ENCODE assay signal across 18 cellular contexts in the genomic region with DNA sequence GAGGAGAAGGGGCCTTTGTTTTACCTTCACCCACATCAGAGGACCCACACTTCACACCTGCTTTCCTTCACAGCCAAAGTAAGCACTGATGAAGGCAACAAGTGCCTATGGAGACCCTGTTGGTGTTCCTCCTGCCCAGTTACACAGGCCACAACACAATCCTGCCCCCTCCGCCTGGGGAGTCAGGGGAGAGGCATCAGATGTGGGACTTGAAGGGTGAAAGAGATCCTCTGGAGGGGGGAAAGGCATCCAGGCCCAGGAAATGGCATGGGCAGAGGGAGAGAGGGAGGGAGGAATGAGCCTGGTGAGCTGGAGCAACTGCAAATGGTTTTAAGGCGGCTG. TPM values are rescaled to one million over a fixed set of nuclear protein-coding genes. Genes with fewer than 3 reads are reported as not detected.
DNase-seq lines count a peak whose midpoint lies in the region; ATAC-seq and TF ChIP-seq lines count a peak whose summit lies in the region.
"Had no signal": no experiment of that assay in that cellular context is flagged by ENCODE, and none has a peak within 500 bp of the region (broad histone marks: within the 10 kb centered on the region; RNA-seq: fewer than 3 reads in every experiment).

No MANE protein-coding gene starts in this region.

- peaks cover 20% of the 10 kb centered on the region for H3K4me1 Mint-ChIP-seq in activated CD4-positive, alpha-beta T cell treated with anti-CD3 and anti-CD28 coated beads for 36 hours
- H3K4me1 Mint-ChIP-seq in brain (peaks cover 24% of the 10 kb centered on the region), neural progenitor cell (peaks cover 29% of the 10 kb centered on the region)

- H3K27ac Mint-ChIP-seq in activated CD4-positive, alpha-beta T cell treated with anti-CD3 and anti-CD28 coated beads for 36 hours: no peak overlapping the region
- H3K27ac Mint-ChIP-seq in brain: peak overlapping the region; percentile 10 to 92 (median 64)
- H3K27ac Mint-ChIP-seq in neural progenitor cell: peak overlapping the region; percentile 72

- peaks cover 24% of the 10 kb centered on the region for H3F3A ChIP-seq in neural progenitor cell (ENCODE audit: low read depth)

- H3K4me3 Mint-ChIP-seq in activated CD4-positive, alpha-beta T cell treated with anti-CD3 and anti-CD28 coated beads for 36 hours: peak overlapping the region; percentile 65
- H3K4me3 Mint-ChIP-seq in brain: peak overlapping the region; percentile 77 to 85 (median 84)
- H3K4me3 Mint-ChIP-seq in neural progenitor cell: peak overlapping the region; percentile 84

- TF ChIP-seq RAD21 in HCT116 (IDR thresholded peaks at IDR 0.05; ENCODE audit: low read depth): no peak

- no peaks in the 10 kb centered on the region for H3K79me2 ChIP-seq in HCT116 (ENCODE audit: insufficient read depth, low read length)
- H3K79me2 ChIP-seq in neural progenitor cell (ENCODE audit: low read depth): no peaks in the 10 kb centered on the region

- no peaks in the 10 kb centered on the region for H3K9me2 ChIP-seq in HCT116 (ENCODE audit: insufficient read depth)

- TSS peak; percentile 50 for BruUV-seq in HCT116 (replicated peaks; lab: Mats Ljungman, UMichigan)

- intact Hi-C loops in activated CD4-positive, alpha-beta T cell treated with anti-CD3 and anti-CD28 coated beads for 36 hours (cut with DNase I, micrococcal nuclease): loop anchor here (1.0 to 2.0 kb wide), 2 partner anchors 37 to 65 kb away; no protein-coding TSS in a partner anchor
- intact Hi-C loops in HCT116 (cut with micrococcal nuclease): loop anchor here (5.0 kb wide), 1 partner anchor 67 kb away; no protein-coding TSS in a partner anchor

- no peaks in the 10 kb centered on the region for H3K27me3 Mint-ChIP-seq in activated CD4-positive, alpha-beta T cell treated with anti-CD3 and anti-CD28 coated beads for 36 hours
- H3K27me3 Mint-ChIP-seq in brain: peaks cover 3% of the 10 kb centered on the region
- H3K27me3 Mint-ChIP-seq in neural progenitor cell (ENCODE audit: insufficient read depth, low read depth): peaks cover 7% of the 10 kb centered on the region

- POLR2A ChIA-PET in activated CD4-positive, alpha-beta T cell treated with anti-CD3 and anti-CD28 coated beads for 36 hours (lab: Charles Lee): interaction anchor here (0.6 to 1.9 kb wide), 3 partner anchors 17 to 337 kb away, joined by 3 to 11 read pairs (median 4); partner anchors contain the start of gene IDH3A
- POLR2A ChIA-PET in HCT116 (lab: Charles Lee): interaction anchor here (1.6 kb wide), 1 partner anchor 112 kb away, joined by 4 read pairs; no protein-coding TSS in a partner anchor

- H3K9ac ChIP-seq in HCT116 (ENCODE audit: low read length) (no peak overlapping the region), neural progenitor cell (no peak overlapping the region)

- H2AFZ ChIP-seq in HCT116 (ENCODE audit: low read depth, low read length, poor library complexity, severe bottlenecking) (no peak overlapping the region), neural progenitor cell (replicated peaks) (no peak overlapping the region)

- TF ChIP-seq CTCF in HCT116 (IDR thresholded peaks at IDR 0.05 in 2 of 3, conservative IDR thresholded peaks at IDR 0.05 in 1 of 3; ENCODE audit: borderline replicate concordance in 1 of 3, insufficient read depth in 1 of 3, low read depth in 2 of 3, low read length in 2 of 3): no peak
- TF ChIP-seq CTCF in brain (conservative IDR thresholded peaks at IDR 0.05): no peak
- no peak for TF ChIP-seq CTCF in neural progenitor cell (IDR thresholded peaks at IDR 0.05)

- H3K27ac ChIP-seq in HCT116 (ENCODE audit: low read depth, low read length) (no peak overlapping the region), neural progenitor cell (no peak overlapping the region)
- H3K27ac ChIP-seq: neutrophil had no signal

- H3K4me1 ChIP-seq in HCT116 (ENCODE audit: control insufficient read depth in 1 of 2, insufficient read depth in 2 of 2, low read length in 2 of 2) (peaks cover 15 to 45% of the 10 kb centered on the region in 2 experiments; a peak in 3 of 4 replicates), neural progenitor cell (peaks cover 12% of the 10 kb centered on the region)

- no peaks in the 10 kb centered on the region for H4K20me1 ChIP-seq in HCT116 (ENCODE audit: insufficient read depth)
- no peaks in the 10 kb centered on the region for H4K20me1 ChIP-seq in neural progenitor cell (ENCODE audit: low read depth)

- no peak for DNase-seq in activated CD4-positive, alpha-beta T cell treated with anti-CD3 and anti-CD28 coated beads for 36 hours
- no peak for DNase-seq in activated CD4-positive, alpha-beta T cell treated with anti-CD3 and anti-CD28 coated beads, Interleukin-2, amount 50 U/mL, for 48 hours
- DNase-seq in HCT116 (ENCODE audit: low read depth, low spot score): no peak
- DNase-seq in neural progenitor cell (ENCODE audit: low spot score): no peak
- DNase-seq in H7: no peak
- no peak for DNase-seq in NCI-H345 (lab: John Stamatoyannopoulos, UW)
- DNase-seq: ACHN; KG1; left cardiac atrium; NCI-H146; stimulated activated CD4-positive, alpha-beta T cell treated with anti-CD3 and anti-CD28 coated beads, Interleukin-12 subunit alpha, Interleukin-12 subunit beta, amount 100 ng/mL, for 4 hours had no signal

- H3K36me3 ChIP-seq in HCT116 (ENCODE audit: control insufficient read depth in 1 of 2, insufficient read depth in 2 of 2, low read length in 2 of 2) (no peaks in the 10 kb centered on the region), neural progenitor cell (no peaks in the 10 kb centered on the region), H7 (replicated peaks; ENCODE audit: control insufficient read depth, insufficient read depth, low read length) (no peaks in the 10 kb centered on the region)
- H3K36me3 ChIP-seq: neutrophil, tibial nerve had no signal

- CTCF ChIA-PET in activated CD4-positive, alpha-beta T cell treated with anti-CD3 and anti-CD28 coated beads for 36 hours (lab: Charles Lee): interaction anchor here (0.8 to 4.5 kb wide), 11 partner anchors 9 to 164 kb away, joined by 3 to 47 read pairs (median 4); no protein-coding TSS in a partner anchor
- CTCF ChIA-PET in HCT116 (lab: Charles Lee): interaction anchor here (1.2 to 1.8 kb wide), 3 partner anchors 11 to 110 kb away, joined by 4 to 6 read pairs (median 5); no protein-coding TSS in a partner anchor

- no peak for TF ChIP-seq POLR2A in HCT116 (IDR thresholded peaks at IDR 0.05; ENCODE audit: borderline replicate concordance, extremely low read depth, insufficient read depth, insufficient read length)

- H3K4me3 ChIP-seq in HCT116 (replicated peaks in 1 of 2; ENCODE audit: low read depth in 1 of 2, low read length in 2 of 2): no peak overlapping the region
- H3K4me3 ChIP-seq in neural progenitor cell: no peak overlapping the region
- no peak overlapping the region for H3K4me3 ChIP-seq in H7 (ENCODE audit: insufficient read depth, low read depth, low read length)

- H3K36me3 Mint-ChIP-seq in activated CD4-positive, alpha-beta T cell treated with anti-CD3 and anti-CD28 coated beads for 36 hours (ENCODE audit: low read depth): no peaks in the 10 kb centered on the region
- no peaks in the 10 kb centered on the region for H3K36me3 Mint-ChIP-seq in brain
- H3K36me3 Mint-ChIP-seq in neural progenitor cell: peaks cover 3% of the 10 kb centered on the region

- RAD21 ChIA-PET in HCT116 (lab: Charles Lee; ENCODE audit: low non-redundant PET in 1 of 2, low total read pairs in 2 of 2, uncharacterized antibody in 2 of 2, unreplicated experiment in 2 of 2): interaction anchor here (1.0 to 1.4 kb wide), 1 partner anchor 66 kb away, joined by 3 to 4 read pairs; no protein-coding TSS in a partner anchor

- H3K9me3 ChIP-seq in HCT116 (ENCODE audit: control insufficient read depth in 1 of 2, insufficient read depth in 1 of 2, low read depth in 1 of 2, low read length in 2 of 2): no peaks in the 10 kb centered on the region
- H3K9me3 ChIP-seq in neural progenitor cell (ENCODE audit: low read depth): no peaks in the 10 kb centered on the region
- H3K9me3 ChIP-seq: neutrophil, tibial nerve had no signal

- no peaks in the 10 kb centered on the region for H3K27me3 ChIP-seq in HCT116 (ENCODE audit: insufficient read depth, low read length)
- no peaks in the 10 kb centered on the region for H3K27me3 ChIP-seq in neural progenitor cell
- no peaks in the 10 kb centered on the region for H3K27me3 ChIP-seq in H7 (ENCODE audit: control insufficient read depth, insufficient read depth, low read length)
- H3K27me3 ChIP-seq: tibial nerve had no signal

- H3K4me2 ChIP-seq in HCT116 (ENCODE audit: low read length) (peak overlapping the region; percentile 93; the same call in 1 of the 2 replicates), neural progenitor cell (peak overlapping the region; percentile 87)

- ATAC-seq in activated CD4-positive, alpha-beta T cell treated with anti-CD3 and anti-CD28 coated beads for 36 hours: no peak
- no peak for ATAC-seq in HCT116
- no peak for ATAC-seq in HG02938 (IDR thresholded peaks at IDR 0.05; ENCODE audit: unreplicated experiment)
- ATAC-seq: left cardiac atrium, Right ventricle myocardium inferior had no signal

- no peaks in the 10 kb centered on the region for H3K9me3 Mint-ChIP-seq in activated CD4-positive, alpha-beta T cell treated with anti-CD3 and anti-CD28 coated beads for 36 hours (ENCODE audit: low read depth)
- H3K9me3 Mint-ChIP-seq in brain (peaks cover 0 to 3% (median 0%) of the 10 kb centered on the region in 5 experiments), neural progenitor cell (no peaks in the 10 kb centered on the region)

RNA-seq across cellular contexts. Expression of gene CIB2, which starts 1.3 kb away (rescaled TPM):
- 1 to 10 TPM in 1 of 2 experiments, under 1 TPM in 1; 0.91 to 1.2 TPM for total RNA-seq in activated CD4-positive, alpha-beta T cell treated with anti-CD3 and anti-CD28 coated beads for 36 hours
- total RNA-seq in HCT116 (2021; ENCODE audit: unreplicated experiment) (17.3 TPM), neural progenitor cell (ENCODE audit: low replicate concordance) (40.6 and 52.0 TPM in 2 replicates)
- 24.6 and 27.5 TPM in 2 replicates for polyA plus RNA-seq in HCT116 (2012)
- polyA plus RNA-seq in brain (ENCODE audit: insufficient read depth, low read depth, low replicate concordance): 64.1 TPM
- 56.7 and 64.5 TPM in 2 replicates for total RNA-seq in H7 (2014; rRNA removed; shearing (Covaris generic))

RNA-seq across cellular contexts. Expression of gene IDH3A, which starts 19.2 kb away (rescaled TPM):
- total RNA-seq in activated CD4-positive, alpha-beta T cell treated with anti-CD3 and anti-CD28 coated beads for 36 hours: 100 to 1,000 TPM; 129 to 135 TPM
- total RNA-seq in HCT116 (2021; ENCODE audit: unreplicated experiment) (115 TPM), neural progenitor cell (ENCODE audit: low replicate concordance) (16.0 and 19.3 TPM in 2 replicates)
- 47.2 and 67.9 TPM in 2 replicates for polyA plus RNA-seq in HCT116 (2012)
- 49.4 TPM for polyA plus RNA-seq in brain (ENCODE audit: insufficient read depth, low read depth, low replicate concordance)
- 27.4 and 30.4 TPM in 2 replicates for total RNA-seq in H7 (2014; rRNA removed; shearing (Covaris generic))

RNA-seq across cellular contexts. Expression of gene SH2D7, which starts 37.6 kb away (rescaled TPM):
- total RNA-seq in activated CD4-positive, alpha-beta T cell treated with anti-CD3 and anti-CD28 coated beads for 36 hours: not detected
- not detected for total RNA-seq in HCT116 (2021; ENCODE audit: unreplicated experiment)
- polyA plus RNA-seq in HCT116 (2012): 0.04 and 0.12 TPM in 2 replicates
- not detected for polyA plus RNA-seq in brain (ENCODE audit: insufficient read depth, low read depth, low replicate concordance)
- not detected in 2 replicates for total RNA-seq in neural progenitor cell (ENCODE audit: low replicate concordance)
- total RNA-seq in H7 (2014; rRNA removed; shearing (Covaris generic)): not detected in 2 replicates
- total RNA-seq: endothelial cell of umbilical vein, glomerular endothelial cell, left cardiac atrium, Right ventricle myocardium inferior, tibial nerve had no signal
- polyA plus RNA-seq: endothelial cell of umbilical vein had no signal

RNA-seq across cellular contexts. Expression of gene TBC1D2B, which starts 52.5 kb away (rescaled TPM):
- 10 to 100 TPM; 49.3 to 52.0 TPM for total RNA-seq in activated CD4-positive, alpha-beta T cell treated with anti-CD3 and anti-CD28 coated beads for 36 hours
- 16.6 TPM for total RNA-seq in HCT116 (2021; ENCODE audit: unreplicated experiment)
- 6.6 and 7.5 TPM in 2 replicates for polyA plus RNA-seq in HCT116 (2012)
- polyA plus RNA-seq in brain (ENCODE audit: insufficient read depth, low read depth, low replicate concordance): 14.2 TPM
- 11.7 and 18.6 TPM in 2 replicates for total RNA-seq in neural progenitor cell (ENCODE audit: low replicate concordance)
- total RNA-seq in H7 (2014; rRNA removed; shearing (Covaris generic)): 9.9 and 15.7 TPM in 2 replicates
